1 cellular context compared by ENCODE assay signal in genomic region chr16:19110537-19111391, GRCh38.
TF ChIP-seq lines count a peak whose summit lies in the region.

No MANE protein-coding gene starts in this region.

TF ChIP-seq in K562, 482 proteins besides CTCF, POLR2A, EP300 and RAD21:
- no peak for TF ChIP-seq XRCC3 (IDR thresholded peaks at IDR 0.05)
- no peak for TF ChIP-seq EWSR1 (IDR thresholded peaks at IDR 0.05; ENCODE audit: borderline replicate concordance, low read depth, partially characterized antibody)
- peak; percentile 74 for TF ChIP-seq ZNF121 (CRISPR knock-in tag; conservative IDR thresholded peaks at IDR 0.05)
- no peak for TF ChIP-seq DPF2 (IDR thresholded peaks at IDR 0.05)
- no peak for TF ChIP-seq USF2 (CRISPR knock-in tag; IDR thresholded peaks at IDR 0.05)
